In genomic region chr1:89566761-89567174, GRCh38 we compare ENCODE assay signal across 12 cellular contexts. TPM values are rescaled to one million over a fixed set of nuclear protein-coding genes. Genes with fewer than 3 reads are reported as not detected.
DNase-seq lines count a peak whose midpoint lies in the region; ATAC-seq and TF ChIP-seq lines count a peak whose summit lies in the region.
"Had no signal": no experiment of that assay in that cellular context is flagged by ENCODE, and none has a peak within 500 bp of the region (broad histone marks: within the 10 kb centered on the region; RNA-seq: fewer than 3 reads in every experiment).

No MANE protein-coding gene starts in this region.

- intact Hi-C loops in upper lobe of right lung (cut with DNase I) = no loop called here

- 52 to 53% methylated on average over 3 to 6 of the region's 6 CpGs for WGBS in gastroesophageal sphincter (ENCODE audit: low coverage in 1 of 2), 2 donors

- TF ChIP-seq EP300 in gastroesophageal sphincter (IDR thresholded peaks at IDR 0.05) = no peak

- H3K27ac ChIP-seq in gastroesophageal sphincter (peak overlapping the region; percentile 34 to 41 (median 37)), muscle layer of duodenum (ENCODE audit: low read length) (peak overlapping the region; percentile 10), upper lobe of right lung (peak overlapping the region; percentile 75)

- peaks cover 17 to 48% of the 10 kb centered on the region in 2 donors for H3K36me3 Mint-ChIP-seq in activated T-cell treated with anti-CD3 and anti-CD28 coated beads, Interleukin-2, amount 50 U/mL, for 72 hours (ENCODE audit: insufficient read depth in 2 of 2)

- no peak overlapping the region for H3K27ac Mint-ChIP-seq in activated T-cell treated with anti-CD3 and anti-CD28 coated beads, Interleukin-2, amount 50 U/mL, for 72 hours
- H3K27ac Mint-ChIP-seq: activated B cell treated with CpG ODN at 0.5 μM for 24 hours; effector memory CD8-positive, alpha-beta T cell had no signal

- TF ChIP-seq POLR2A in gastroesophageal sphincter (IDR thresholded peaks at IDR 0.05) = no peak

- H3K27me3 Mint-ChIP-seq in activated T-cell treated with anti-CD3 and anti-CD28 coated beads, Interleukin-2, amount 50 U/mL, for 72 hours (ENCODE audit: low read depth) = no peaks in the 10 kb centered on the region
- H3K27me3 Mint-ChIP-seq: activated B cell treated with CpG ODN at 0.5 μM for 24 hours; effector memory CD8-positive, alpha-beta T cell had no signal

- H3K4me3 ChIP-seq in gastroesophageal sphincter (no peak overlapping the region), muscle layer of duodenum (ENCODE audit: low read depth in 1 of 2, low read length in 2 of 2) (no peak overlapping the region), upper lobe of right lung (peak overlapping the region; percentile 1), foreskin fibroblast (ENCODE audit: low read depth in 1 of 2, low read length in 2 of 2) (no peak overlapping the region)
- H3K4me3 ChIP-seq: GM12878 had no signal

- H3K9me3 ChIP-seq in gastroesophageal sphincter (no peaks in the 10 kb centered on the region), muscle layer of duodenum (ENCODE audit: control insufficient read depth in 1 of 2, low read length in 2 of 2) (no peaks in the 10 kb centered on the region), upper lobe of right lung (no peaks in the 10 kb centered on the region)

- no peaks in the 10 kb centered on the region for H3K27me3 ChIP-seq in gastroesophageal sphincter
- H3K27me3 ChIP-seq in muscle layer of duodenum (ENCODE audit: low read depth, low read length) = no peaks in the 10 kb centered on the region
- H3K27me3 ChIP-seq in upper lobe of right lung = no peaks in the 10 kb centered on the region

- H3K9me3 Mint-ChIP-seq in activated T-cell treated with anti-CD3 and anti-CD28 coated beads, Interleukin-2, amount 50 U/mL, for 72 hours = peaks cover 0 to 3% of the 10 kb centered on the region in 2 donors
- H3K9me3 Mint-ChIP-seq: activated B cell treated with CpG ODN at 0.5 μM for 24 hours; effector memory CD8-positive, alpha-beta T cell had no signal

- H3K4me1 Mint-ChIP-seq in activated T-cell treated with anti-CD3 and anti-CD28 coated beads, Interleukin-2, amount 50 U/mL, for 72 hours (ENCODE audit: low read depth) = peaks cover 57% of the 10 kb centered on the region

- ATAC-seq in gastroesophageal sphincter (peak; percentile 78), upper lobe of right lung (peak; percentile 89), HG03439 (IDR thresholded peaks at IDR 0.05; ENCODE audit: unreplicated experiment) (no peak)
- no peak for ATAC-seq in activated T-cell treated with anti-CD3 and anti-CD28 coated beads, Interleukin-2, amount 50 U/mL, for 72 hours (replicated peaks in 1 of 2)
- ATAC-seq: effector memory CD8-positive, alpha-beta T cell; GM12878 had no signal

- DNase-seq in NCI-H510A treated with DMSO at 0.1 percent for 48 hours (lab: John Stamatoyannopoulos, UW) (peak; percentile 31), NCI-H510A (lab: John Stamatoyannopoulos, UW) (no peak), upper lobe of right lung (peak; percentile 68), foreskin fibroblast (no peak)
- DNase-seq in activated T-cell treated with anti-CD3 and anti-CD28 coated beads, Interleukin-2, amount 50 U/mL, for 72 hours = no peak
- DNase-seq: activated B cell treated with CpG ODN at 0.5 μM for 24 hours; effector memory CD8-positive, alpha-beta T cell; NCI-H1694 had no signal

- H3K4me3 Mint-ChIP-seq in activated T-cell treated with anti-CD3 and anti-CD28 coated beads, Interleukin-2, amount 50 U/mL, for 72 hours = no peak overlapping the region
- H3K4me3 Mint-ChIP-seq: activated B cell treated with CpG ODN at 0.5 μM for 24 hours; effector memory CD8-positive, alpha-beta T cell had no signal

- H3K4me1 ChIP-seq in gastroesophageal sphincter = peaks cover 0 to 15% (median 0%) of the 10 kb centered on the region in 3 donors
- no peaks in the 10 kb centered on the region for H3K4me1 ChIP-seq in muscle layer of duodenum (ENCODE audit: control insufficient read depth in 1 of 2, insufficient read depth in 2 of 2, low read length in 2 of 2)
- peaks cover 13% of the 10 kb centered on the region for H3K4me1 ChIP-seq in upper lobe of right lung

- TF ChIP-seq CTCF in gastroesophageal sphincter (IDR thresholded peaks at IDR 0.05) (no peak), upper lobe of right lung (IDR thresholded peaks at IDR 0.05) (no peak), foreskin fibroblast (IDR thresholded peaks at IDR 0.05; ENCODE audit: low read depth, low read length) (no peak)

- H3K36me3 ChIP-seq in gastroesophageal sphincter = no peaks in the 10 kb centered on the region
- H3K36me3 ChIP-seq in muscle layer of duodenum (ENCODE audit: control insufficient read depth in 1 of 2, insufficient read depth in 2 of 2, low read length in 2 of 2) = no peaks in the 10 kb centered on the region
- H3K36me3 ChIP-seq in upper lobe of right lung = no peaks in the 10 kb centered on the region

RNA-seq across cellular contexts. Expression of gene LRRC8B, which starts 42.1 kb away (rescaled TPM):
- total RNA-seq in gastroesophageal sphincter (1 to 10 TPM; 3.5 to 6.9 (median 5.0) TPM), upper lobe of right lung (22.3 TPM)
- total RNA-seq in activated T-cell treated with anti-CD3 and anti-CD28 coated beads, Interleukin-2, amount 50 U/mL, for 72 hours = 10 to 100 TPM; 33.8 to 38.9 TPM

Comparison
In these comparisons a context has a peak if more than half of its experiments do, and no peak if none do; other contexts are left out.
1. DNase-seq: peak in NCI-H510A treated with DMSO at 0.1 percent for 48 hours (single experiment) and upper lobe of right lung (single experiment); none in NCI-H510A (single experiment), activated T-cell treated with anti-CD3 and anti-CD28 coated beads, Interleukin-2, amount 50 U/mL, for 72 hours (0 of 2) and foreskin fibroblast (0 of 2).
2. ATAC-seq: peak in gastroesophageal sphincter (single experiment) and upper lobe of right lung (single experiment); none in HG03439 (single experiment) and activated T-cell treated with anti-CD3 and anti-CD28 coated beads, Interleukin-2, amount 50 U/mL, for 72 hours (0 of 2).
3. H3K27ac ChIP-seq: peak in every context shown above with its lines; median percentile 75 in upper lobe of right lung; 37 in gastroesophageal sphincter; 10 in muscle layer of duodenum.